21 cellular contexts compared by ENCODE assay signal in genomic region chr3:75327453-75327852, GRCh38.
DNase-seq lines count a peak whose midpoint lies in the region; ATAC-seq, FAIRE-seq and TF ChIP-seq lines count a peak whose summit lies in the region.
"Had no signal": no experiment of that assay in that cellular context is flagged by ENCODE, and none has a peak within 500 bp of the region (broad histone marks: within the 10 kb centered on the region; RNA-seq: fewer than 3 reads in every experiment).

No MANE protein-coding gene starts in this region.

- no peak overlapping the region for H2BK12ac ChIP-seq in neuronal stem cell (ENCODE audit: low read length)

- CTCF ChIA-PET in HepG2 (lab: Yijun Ruan, JAX; ENCODE audit: low intra/inter-chr PET ratio, low total read pairs), result no interaction called here

- no peaks in the 10 kb centered on the region for H3K79me2 ChIP-seq in HepG2 (ENCODE audit: insufficient read depth, low read length)

- in situ Hi-C loops in HepG2 (cut with HindIII; ENCODE audit: extremely low pct_ligation_motif_present, low pct_unique_long_range_greater_than_20kb), result no loop called here

- no peak for TF ChIP-seq RAD21 in HepG2 (CRISPR knock-in tag; IDR thresholded peaks at IDR 0.05)

- H3K27ac ChIP-seq in right lobe of liver, result no peak overlapping the region
- H3K27ac ChIP-seq in HepG2 (ENCODE audit: extremely low read length, insufficient read depth, low read length), result no peak overlapping the region
- no peak overlapping the region for H3K27ac ChIP-seq in neuronal stem cell (replicated peaks; ENCODE audit: low read length)
- H3K27ac ChIP-seq: 22Rv1; A549; BLaER1 treated with 17β-estradiol and CSF1 and Interleukin-3, amounts not matched to agents 10 nM and 100 nM; C4-2B had no signal

- H4K20me1 ChIP-seq in HepG2 (ENCODE audit: insufficient read depth, low read length), result no peaks in the 10 kb centered on the region
- H4K20me1 ChIP-seq: BLaER1 treated with 17β-estradiol and CSF1 and Interleukin-3, amounts not matched to agents 10 nM and 100 nM had no signal

- ATAC-seq in right lobe of liver (peak in 3 of 4 donors; percentile 29 to 82 (median 66)), HepG2 (no peak), left lobe of liver (peak; percentile 88), HG03520 (IDR thresholded peaks at IDR 0.05; ENCODE audit: unreplicated experiment) (no peak), left colon (no peak)
- ATAC-seq: A549; CD8-positive, alpha-beta T cell had no signal

- DNase-seq in right lobe of liver (peak in 2 of 3 donors; percentile 38 to 56), HepG2 (ENCODE audit: low spot score) (no peak), left lobe of liver (ENCODE audit: low spot score) (peak; percentile 52), neuronal stem cell (ENCODE audit: low spot score) (no peak), left colon (no peak)
- DNase-seq: AML-193; Caco-2; Calu3; CD4-positive, alpha-beta T cell; CD8-positive, alpha-beta T cell; DMS79 treated with DMSO at 0.1 percent for 48 hours; GF-D8 had no signal

- H3K4me3 ChIP-seq in right lobe of liver (no peak overlapping the region), HepG2 (replicated peaks in 1 of 3; ENCODE audit: insufficient read depth in 1 of 3, low read depth in 2 of 3, low read length in 3 of 3) (no peak overlapping the region), neuronal stem cell (ENCODE audit: low read length in 2 of 2) (no peak overlapping the region)
- H3K4me3 ChIP-seq: A549; BLaER1 treated with 17β-estradiol and CSF1 and Interleukin-3, amounts not matched to agents 10 nM and 100 nM had no signal

- H4K8ac ChIP-seq in neuronal stem cell (ENCODE audit: low read depth, low read length), result no peak overlapping the region

- no peak overlapping the region for H3K9ac ChIP-seq in HepG2 (ENCODE audit: insufficient read depth, low read depth, low read length)
- H3K9ac ChIP-seq in neuronal stem cell (ENCODE audit: low read depth, low read length, poor library complexity), result no peak overlapping the region
- H3K9ac ChIP-seq: BLaER1 treated with 17β-estradiol and CSF1 and Interleukin-3, amounts not matched to agents 10 nM and 100 nM had no signal

- H3K18ac ChIP-seq in neuronal stem cell (ENCODE audit: low read length), result no peak overlapping the region

- TF ChIP-seq CTCF in right lobe of liver (IDR thresholded peaks at IDR 0.05) (no peak), HepG2 (CRISPR knock-in tag; IDR thresholded peaks at IDR 0.05) (no peak)

- no peak overlapping the region for H2AK5ac ChIP-seq in neuronal stem cell (ENCODE audit: low read depth, low read length)

- no peak overlapping the region for H3K23ac ChIP-seq in neuronal stem cell (ENCODE audit: low read depth, low read length, poor library complexity)

- TF ChIP-seq POLR2A in right lobe of liver (IDR thresholded peaks at IDR 0.05) (no peak), HepG2 (IDR thresholded peaks at IDR 0.05; ENCODE audit: insufficient read depth in 1 of 2, low read depth in 2 of 2, low read length in 2 of 2) (no peak)

- TF ChIP-seq EP300 in HepG2 (IDR thresholded peaks at IDR 0.05; ENCODE audit: low read depth in 2 of 2, low read length in 2 of 2) (no peak), HepG2 (CRISPR knock-in tag; IDR thresholded peaks at IDR 0.05; ENCODE audit: borderline replicate concordance) (no peak)

- H4K91ac ChIP-seq in neuronal stem cell (ENCODE audit: low read depth, low read length, poor library complexity), result no peak overlapping the region

- 50% methylated on average over 3 of the region's 9 CpGs for WGBS in right lobe of liver (ENCODE audit: insufficient coverage, low coverage, low lambda C conversion rate, missing lambda C conversion rate)
- WGBS in HepG2 (ENCODE audit: low lambda C conversion rate), result 5% methylated on average over 7 of the region's 9 CpGs
- no CpG with 5 or more reads among the region's 9 CpGs for WGBS in neuronal stem cell (ENCODE audit: extremely low coverage in 2 of 2, insufficient read length in 2 of 2, insufficient replicate concordance in 1 of 2), 2 donors

- peak overlapping the region; percentile 1 for H3K14ac ChIP-seq in neuronal stem cell (ENCODE audit: low read length)

- H3K36me3 ChIP-seq in right lobe of liver (no peaks in the 10 kb centered on the region), HepG2 (replicated peaks in 1 of 2; ENCODE audit: control insufficient read depth in 1 of 2, insufficient read depth in 2 of 2, low read length in 2 of 2) (no peaks in the 10 kb centered on the region), neuronal stem cell (replicated peaks in 1 of 2; ENCODE audit: control insufficient read depth in 2 of 2, insufficient read depth in 2 of 2, low read length in 2 of 2) (no peaks in the 10 kb centered on the region)
- H3K36me3 ChIP-seq: BLaER1 treated with 17β-estradiol and CSF1 and Interleukin-3, amounts not matched to agents 10 nM and 100 nM had no signal

- intact Hi-C loops in right lobe of liver (cut with DNase I) (no loop called here), HepG2 (cut with micrococcal nuclease; ENCODE audit: unreplicated experiment) (no loop called here), left colon (cut with DNase I, micrococcal nuclease) (no loop called here)

- no peak for FAIRE-seq in HepG2 (lab: Jason Lieb, UNC)
- FAIRE-seq: A549, D721Med, G401.6, GM12891, GM19239 had no signal

- H2BK5ac ChIP-seq in neuronal stem cell (ENCODE audit: low read length), result no peak overlapping the region

- H2AFZ ChIP-seq in HepG2 (ENCODE audit: low read length), result no peak overlapping the region
- no peak overlapping the region for H2AFZ ChIP-seq in neuronal stem cell (ENCODE audit: low read length)

- no peaks in the 10 kb centered on the region for H3K4me1 ChIP-seq in right lobe of liver
- H3K4me1 ChIP-seq in HepG2 (ENCODE audit: insufficient read depth, low read length), result no peaks in the 10 kb centered on the region
- H3K4me1 ChIP-seq in neuronal stem cell (ENCODE audit: control insufficient read depth in 2 of 2, insufficient read depth in 1 of 2, low read depth in 1 of 2, low read length in 2 of 2), result peaks cover 0 to 13% of the 10 kb centered on the region in 2 donors
- H3K4me1 ChIP-seq: A549, Caco-2 had no signal

- no peaks in the 10 kb centered on the region for H3K79me1 ChIP-seq in neuronal stem cell (ENCODE audit: low read depth, low read length)

- H3K9me3 ChIP-seq in right lobe of liver (no peaks in the 10 kb centered on the region), HepG2 (ENCODE audit: low read length) (no peaks in the 10 kb centered on the region), neuronal stem cell (replicated peaks in 1 of 2; ENCODE audit: control insufficient read depth in 2 of 2, insufficient read depth in 1 of 2, low read depth in 1 of 2, low read length in 2 of 2) (no peaks in the 10 kb centered on the region)
- H3K9me3 ChIP-seq: A549; BLaER1 treated with 17β-estradiol and CSF1 and Interleukin-3, amounts not matched to agents 10 nM and 100 nM; Caco-2 had no signal

- H3K4ac ChIP-seq in neuronal stem cell (ENCODE audit: low read length), result no peak overlapping the region

- BruUV-seq in HepG2 (replicated peaks; lab: Mats Ljungman, UMichigan), result no TSS peak

- no peak overlapping the region for H3K4me2 ChIP-seq in HepG2 (ENCODE audit: low read depth, low read length)
- H3K4me2 ChIP-seq in neuronal stem cell (ENCODE audit: insufficient read depth, low read length, poor library complexity, severe bottlenecking), result no peak overlapping the region
- H3K4me2 ChIP-seq: A549; BLaER1 treated with 17β-estradiol and CSF1 and Interleukin-3, amounts not matched to agents 10 nM and 100 nM had no signal

- H2BK120ac ChIP-seq in neuronal stem cell (ENCODE audit: low read depth, low read length), result no peak overlapping the region

- H2BK15ac ChIP-seq in neuronal stem cell (ENCODE audit: low read length), result no peak overlapping the region

- no peaks in the 10 kb centered on the region for H3K27me3 ChIP-seq in right lobe of liver
- H3K27me3 ChIP-seq in HepG2 (ENCODE audit: control insufficient read depth in 1 of 2, insufficient read depth in 2 of 2, low read length in 2 of 2), result 0 out of 5 replicates have a peak, but pooled peaks cover 0 to 4% of the 10 kb centered on the region in 2 experiments
- H3K27me3 ChIP-seq in neuronal stem cell (ENCODE audit: control insufficient read depth in 3 of 3, insufficient read depth in 3 of 3, low read depth in 1 of 3, low read length in 3 of 3), result no peaks in the 10 kb centered on the region
- H3K27me3 ChIP-seq: BLaER1 treated with 17β-estradiol and CSF1 and Interleukin-3, amounts not matched to agents 10 nM and 100 nM had no signal

- POLR2A ChIA-PET in HepG2 (lab: Yijun Ruan, JAX), result no interaction called here

TF ChIP-seq in HepG2, 621 proteins besides CTCF, POLR2A, EP300 and RAD21:
- TF ChIP-seq ZKSCAN8 (CRISPR knock-in tag; IDR thresholded peaks at IDR 0.05; ENCODE audit: borderline replicate concordance), result no peak

Comparison
In these comparisons a context has a peak if more than half of its experiments do, and no peak if none do; other contexts are left out.
1. ATAC-seq: peak in right lobe of liver (3 of 4) and left lobe of liver (single experiment); none in HepG2 (single experiment), HG03520 (single experiment) and left colon (single experiment).
2. DNase-seq: peak in right lobe of liver (2 of 3) and left lobe of liver (single experiment); none in HepG2 (single experiment), neuronal stem cell (single experiment) and left colon (0 of 2).